Comparison of ENCODE assay signal across 8 cellular contexts in genomic region chr6:166382933-166383816, GRCh38. TPM values are rescaled to one million over a fixed set of nuclear protein-coding genes. Genes with fewer than 3 reads are reported as not detected.
DNase-seq lines count a peak whose midpoint lies in the region; ATAC-seq and TF ChIP-seq lines count a peak whose summit lies in the region.

Gene MPC1 (minus strand): TSS chr6:166382940. CDS start chr6:166382876, 64 bp downstream.

- H3K4me3 Mint-ChIP-seq in Caco-2 (ENCODE audit: unreplicated experiment) (peak within 1 kb of the TSS; percentile 82), memory B cell (peak within 1 kb of the TSS; percentile 90)
- H3K4me3 Mint-ChIP-seq in effector memory CD8-positive, alpha-beta T cell, result peak within 1 kb of the TSS; percentile 90 to 95

- no TSS peak for BruUV-seq in Caco-2 (replicated peaks; lab: Mats Ljungman, UMichigan)

- peaks cover 5% of the 10 kb centered on the region for H3K36me3 Mint-ChIP-seq in Caco-2 (ENCODE audit: insufficient read depth, unreplicated experiment)
- peaks cover 13% of the 10 kb centered on the region for H3K36me3 Mint-ChIP-seq in effector memory CD8-positive, alpha-beta T cell (ENCODE audit: insufficient read depth)
- no peaks in the 10 kb centered on the region for H3K36me3 Mint-ChIP-seq in memory B cell

- POLR2A ChIA-PET in Caco-2 (lab: Charles Lee), result no interaction called here

- peaks cover 21% of the 10 kb centered on the region for H3K4me1 ChIP-seq in Caco-2

- ATAC-seq in GM21390 (IDR thresholded peaks at IDR 0.05; ENCODE audit: unreplicated experiment) (peak; percentile 86), memory B cell (ENCODE audit: low read depth) (peak; percentile 90)
- ATAC-seq in effector memory CD8-positive, alpha-beta T cell (replicated peaks), result peak; percentile 90

- TF ChIP-seq CTCF in Caco-2 (IDR thresholded peaks at IDR 0.05; ENCODE audit: insufficient read depth in 1 of 2, low read depth in 1 of 2, low read length in 1 of 2, severe bottlenecking in 1 of 2, unreplicated experiment in 1 of 2), result no peak

- peak within 1 kb of the TSS; percentile 86 for H3K4me3 ChIP-seq in Caco-2 (ENCODE audit: low read depth, low read length)

- peaks cover 13% of the 10 kb centered on the region for H3K4me1 Mint-ChIP-seq in Caco-2 (ENCODE audit: low read depth, unreplicated experiment)
- H3K4me1 Mint-ChIP-seq in effector memory CD8-positive, alpha-beta T cell (ENCODE audit: low read depth in 2 of 2), result peaks cover 11 to 13% of the 10 kb centered on the region in 2 donors
- peaks cover 3% of the 10 kb centered on the region for H3K4me1 Mint-ChIP-seq in memory B cell

- H3K36me3 ChIP-seq in Caco-2 (ENCODE audit: control insufficient read depth, insufficient read depth, low read length), result no peaks in the 10 kb centered on the region; the same call in 1 of the 2 replicates

- CTCF ChIA-PET in Caco-2 (lab: Charles Lee), result no interaction called here

- H3K27me3 Mint-ChIP-seq in Caco-2 (ENCODE audit: insufficient read depth, unreplicated experiment) (no peaks in the 10 kb centered on the region), memory B cell (no peaks in the 10 kb centered on the region)
- no peaks in the 10 kb centered on the region for H3K27me3 Mint-ChIP-seq in effector memory CD8-positive, alpha-beta T cell

- peak; percentile 94 to 98 for DNase-seq in Caco-2
- DNase-seq in HUDEP-2 (lab: John Stamatoyannopoulos, UW; ENCODE audit: unreplicated experiment in 76 of 76), result peak in 74 of 76 experiments; percentile 72 to 99 (median 97)
- peak; percentile 95 for DNase-seq in NOMO-1 treated with dmso at 0.1 percent for 144 hours (lab: John Stamatoyannopoulos, UW; ENCODE audit: unreplicated experiment)
- DNase-seq in activated CD8-positive, alpha-beta memory T cell treated with anti-CD3 and anti-CD28 coated beads for 48 hours (ENCODE audit: low read depth in 2 of 3, low spot score in 2 of 3), result peak; percentile 67 to 97 (median 82)
- peak; percentile 90 to 94 (median 93) for DNase-seq in effector memory CD8-positive, alpha-beta T cell
- peak; percentile 92 for DNase-seq in memory B cell (ENCODE audit: low spot score in 2 of 2)
- DNase-seq in stimulated activated CD8-positive, alpha-beta memory T cell treated with anti-CD3 and anti-CD28 coated beads, Interleukin-12 subunit alpha, Interleukin-12 subunit beta, amount 100 ng/mL, for 1 hour (ENCODE audit: low read depth), result peak; percentile 83

- H3K9me3 Mint-ChIP-seq in Caco-2 (ENCODE audit: unreplicated experiment) (no peaks in the 10 kb centered on the region), memory B cell (no peaks in the 10 kb centered on the region)
- H3K9me3 Mint-ChIP-seq in effector memory CD8-positive, alpha-beta T cell, result no peaks in the 10 kb centered on the region

- H3K27ac Mint-ChIP-seq in Caco-2 (ENCODE audit: unreplicated experiment) (peak within 1 kb of the TSS; percentile 87), memory B cell (peak within 1 kb of the TSS; percentile 78)
- H3K27ac Mint-ChIP-seq in effector memory CD8-positive, alpha-beta T cell, result peak within 1 kb of the TSS; percentile 85 to 90

- no peaks in the 10 kb centered on the region for H3K27me3 ChIP-seq in Caco-2 (replicated peaks; ENCODE audit: control insufficient read depth, insufficient read depth, low read length)

- intact Hi-C loops in Caco-2 (cut with micrococcal nuclease; ENCODE audit: unreplicated experiment), result loop anchor here (1.0 to 10.0 kb wide), 7 partner anchors 17 to 612 kb away; partner anchors contain the start of genes CEP43, PRR18 and RPS6KA2

- no peaks in the 10 kb centered on the region for H3K9me3 ChIP-seq in Caco-2

RNA-seq across cellular contexts. Expression of gene MPC1, which starts in this region (rescaled TPM):
- total RNA-seq in Caco-2 (2022), result 19.7 and 20.4 TPM in 2 replicates

Comparison
In these comparisons a context has a peak if more than half of its experiments do, and no peak if none do; other contexts are left out.
1. Peak in every context shown above with its lines: DNase-seq, ATAC-seq and H3K4me3 ChIP-seq.